ENCODE assay signal across 8 cellular contexts in the genomic region with DNA sequence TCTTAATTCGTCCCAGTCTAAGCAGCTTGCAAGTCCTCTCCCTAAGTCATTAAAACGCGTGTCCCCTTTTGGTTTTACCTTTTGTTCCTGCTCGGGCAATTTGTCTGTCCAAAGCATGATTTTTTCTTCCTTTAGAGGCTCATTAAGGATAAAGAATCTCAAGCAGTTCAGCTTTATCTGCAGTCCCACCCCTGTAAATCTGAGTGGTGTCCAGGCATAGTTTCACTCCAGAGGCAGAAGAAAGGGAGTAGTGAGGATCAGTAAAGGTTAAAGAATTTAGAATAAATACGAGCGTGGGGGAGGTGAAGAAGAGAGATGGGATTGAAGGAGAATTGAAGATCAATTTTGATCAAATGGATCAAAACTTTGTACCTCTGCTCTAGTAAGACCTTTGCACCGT. TPM values are rescaled to one million over a fixed set of nuclear protein-coding genes. Genes with fewer than 3 reads are reported as not detected.
DNase-seq lines count a peak whose midpoint lies in the region; ATAC-seq and TF ChIP-seq lines count a peak whose summit lies in the region.

No MANE protein-coding gene starts in this region.

- H3K4me2 ChIP-seq in DND-41 (ENCODE audit: insufficient read depth, low read length) (peak overlapping the region; percentile 76), parathyroid adenoma (ENCODE audit: low read length) (peak overlapping the region; percentile 91)

- no peak for TF ChIP-seq POLR2A in Peyer's patch (IDR thresholded peaks at IDR 0.05)

- intact Hi-C loops in posterior cingulate gyrus (cut with DNase I), result no loop called here

- H3K79me2 ChIP-seq in DND-41 (ENCODE audit: insufficient read depth, low read length) (peaks cover 43% of the 10 kb centered on the region), parathyroid adenoma (peaks cover 2% of the 10 kb centered on the region)

- peaks cover 45% of the 10 kb centered on the region for H3K4me1 ChIP-seq in DND-41 (ENCODE audit: insufficient read depth, low read length)
- H3K4me1 ChIP-seq in Peyer's patch, result peaks cover 0 to 24% (median 6%) of the 10 kb centered on the region in 4 donors
- no peaks in the 10 kb centered on the region for H3K4me1 ChIP-seq in parathyroid adenoma

- peak overlapping the region; percentile 89 for H3K9ac ChIP-seq in DND-41 (ENCODE audit: low read depth, low read length)
- no peak overlapping the region for H3K9ac ChIP-seq in parathyroid adenoma

- DNase-seq in DND-41, result no peak
- no peak for DNase-seq in Peyer's patch
- no peak for DNase-seq in epithelial cell of proximal tubule (ENCODE audit: low read depth)
- no peak for DNase-seq in posterior cingulate gyrus
- DNase-seq in NCI-H1417 (lab: John Stamatoyannopoulos, UW), result no peak

- peaks cover 10% of the 10 kb centered on the region for H3K27me3 ChIP-seq in DND-41 (ENCODE audit: insufficient read depth, low read length, poor library complexity)
- no peaks in the 10 kb centered on the region for H3K27me3 ChIP-seq in Peyer's patch
- H3K27me3 ChIP-seq in parathyroid adenoma (ENCODE audit: control insufficient read depth, insufficient read depth, low read length), result no peaks in the 10 kb centered on the region

- peaks cover 24% of the 10 kb centered on the region for H3K36me3 ChIP-seq in DND-41 (ENCODE audit: insufficient read depth, low read length)
- H3K36me3 ChIP-seq in Peyer's patch, result peaks cover 0 to 19% (median 0%) of the 10 kb centered on the region in 3 donors
- no peaks in the 10 kb centered on the region for H3K36me3 ChIP-seq in parathyroid adenoma (ENCODE audit: control insufficient read depth, insufficient read depth, low read length)

- TF ChIP-seq CTCF in DND-41 (IDR thresholded peaks at IDR 0.05; ENCODE audit: borderline replicate concordance, extremely low read depth, low read length, poor library complexity, severe bottlenecking) (no peak), Peyer's patch (IDR thresholded peaks at IDR 0.05) (no peak), epithelial cell of proximal tubule (conservative IDR thresholded peaks at IDR 0.05; ENCODE audit: low read depth, low read length) (no peak), parathyroid adenoma (IDR thresholded peaks at IDR 0.05) (no peak)

- peak overlapping the region; percentile 56 to 78; a peak in 3 of 4 replicates for H3K4me3 ChIP-seq in DND-41 (ENCODE audit: low read depth in 1 of 2, low read length in 2 of 2)
- H3K4me3 ChIP-seq in Peyer's patch, result peak overlapping the region; percentile 84 to 99 (median 94)
- peak overlapping the region; percentile 98 for H3K4me3 ChIP-seq in epithelial cell of proximal tubule (ENCODE audit: low read depth, low read length)
- peak overlapping the region; percentile 87 for H3K4me3 ChIP-seq in parathyroid adenoma (ENCODE audit: low read depth, low read length)

- H2AFZ ChIP-seq in DND-41 (ENCODE audit: low read depth, low read length) (peak overlapping the region; percentile 86), parathyroid adenoma (peak overlapping the region; percentile 87)

- no peak for ATAC-seq in DND-41 (ENCODE audit: insufficient read depth, low read depth)
- ATAC-seq in HG03139 (IDR thresholded peaks at IDR 0.05; ENCODE audit: unreplicated experiment), result no peak
- no peak for ATAC-seq in HG03442 (IDR thresholded peaks at IDR 0.05; ENCODE audit: unreplicated experiment)

- H4K20me1 ChIP-seq in DND-41 (ENCODE audit: insufficient read depth, low read length), result peaks cover 34% of the 10 kb centered on the region

- peak overlapping the region; percentile 88 for H3K27ac ChIP-seq in DND-41 (ENCODE audit: low read length)
- peak overlapping the region; percentile 90 to 98 (median 96) for H3K27ac ChIP-seq in Peyer's patch
- peak overlapping the region; percentile 94 for H3K27ac ChIP-seq in parathyroid adenoma

- no peaks in the 10 kb centered on the region for H3K9me3 ChIP-seq in DND-41 (ENCODE audit: insufficient read depth, low read length, severe bottlenecking)
- no peaks in the 10 kb centered on the region for H3K9me3 ChIP-seq in Peyer's patch
- no peaks in the 10 kb centered on the region for H3K9me3 ChIP-seq in parathyroid adenoma (ENCODE audit: control insufficient read depth, low read length)

RNA-seq across cellular contexts. Expression of a gene that starts 0.9 kb away (rescaled TPM):
- total RNA-seq in Peyer's patch (10 to 100 TPM; 10.7 to 25.8 (median 20.2) TPM), epithelial cell of proximal tubule (6.9 and 7.7 TPM in 2 replicates)

RNA-seq across cellular contexts. Expression of a gene that starts 39.5 kb away (rescaled TPM):
- total RNA-seq in Peyer's patch (not detected), epithelial cell of proximal tubule (not detected in 2 replicates)
